10 cellular contexts compared by ENCODE assay signal in genomic region chr1:86739901-86740507, GRCh38. TPM values are rescaled to one million over a fixed set of nuclear protein-coding genes. Genes with fewer than 3 reads are reported as not detected.
DNase-seq lines count a peak whose midpoint lies in the region; ATAC-seq and TF ChIP-seq lines count a peak whose summit lies in the region.
"Had no signal": no experiment of that assay in that cellular context is flagged by ENCODE, and none has a peak within 500 bp of the region (broad histone marks: within the 10 kb centered on the region; RNA-seq: fewer than 3 reads in every experiment).

No MANE protein-coding gene starts in this region.

- no peaks in the 10 kb centered on the region for H3K27me3 ChIP-seq in psoas muscle (ENCODE audit: insufficient read depth in 3 of 3, low read length in 2 of 3)

- H3K4me3 Mint-ChIP-seq in activated CD4-positive, alpha-beta T cell treated with anti-CD3 and anti-CD28 coated beads for 36 hours: no peak overlapping the region
- no peak overlapping the region for H3K4me3 Mint-ChIP-seq in T-helper 17 cell
- H3K4me3 Mint-ChIP-seq: T-helper 1 cell treated with Interleukin-12 subunit alpha and Interleukin-12 subunit beta and Interleukin-4 antibody, amounts not matched to agents 30 μg/mL and 1 μg/mL, for 36 hours had no signal

- TF ChIP-seq CTCF in psoas muscle (IDR thresholded peaks at IDR 0.05): no peak

- peaks cover 12% of the 10 kb centered on the region for H3K4me1 ChIP-seq in psoas muscle

- intact Hi-C loops in activated CD4-positive, alpha-beta T cell treated with anti-CD3 and anti-CD28 coated beads for 36 hours (cut with DNase I, micrococcal nuclease): loop anchor here (1.0 to 5.0 kb wide), 6 partner anchors 35 to 360 kb away; partner anchors contain the start of gene SH3GLB1 (in 1 of the 2)
- intact Hi-C loops in psoas muscle (cut with DNase I): loop anchor here in 1 of 2 donors (5.0 to 10.0 kb wide), 2 partner anchors 33 to 265 kb away; no protein-coding TSS in a partner anchor

- ATAC-seq in activated CD4-positive, alpha-beta T cell treated with anti-CD3 and anti-CD28 coated beads for 36 hours: peak; percentile 91
- ATAC-seq in HG02798 (IDR thresholded peaks at IDR 0.05; ENCODE audit: poor library complexity, unreplicated experiment) (peak; percentile 68), T-helper 17 cell (peak; percentile 67), psoas muscle (peak in 1 of 4 donors; percentile 23)

- peaks cover 8 to 99% of the 10 kb centered on the region in 2 donors for H3K36me3 ChIP-seq in psoas muscle (ENCODE audit: insufficient read depth in 1 of 2, low read depth in 1 of 2)

- no peak overlapping the region for H3K4me3 ChIP-seq in psoas muscle

- POLR2A ChIA-PET in activated CD4-positive, alpha-beta T cell treated with anti-CD3 and anti-CD28 coated beads for 36 hours (lab: Charles Lee): interaction anchor here (0.6 kb wide), 1 partner anchor 26 kb away, joined by 3 read pairs; no protein-coding TSS in a partner anchor

- H3K9me3 ChIP-seq in T-helper 17 cell (ENCODE audit: control insufficient read depth, low read length, poor library complexity, severe bottlenecking) (no peaks in the 10 kb centered on the region), psoas muscle (no peaks in the 10 kb centered on the region)

- H3K27ac Mint-ChIP-seq in activated CD4-positive, alpha-beta T cell treated with anti-CD3 and anti-CD28 coated beads for 36 hours: no peak overlapping the region
- H3K27ac Mint-ChIP-seq in T-helper 17 cell: no peak overlapping the region
- H3K27ac Mint-ChIP-seq: T-helper 1 cell treated with Interleukin-12 subunit alpha and Interleukin-12 subunit beta and Interleukin-4 antibody, amounts not matched to agents 30 μg/mL and 1 μg/mL, for 36 hours had no signal

- peaks cover 23% of the 10 kb centered on the region for H3K36me3 Mint-ChIP-seq in activated CD4-positive, alpha-beta T cell treated with anti-CD3 and anti-CD28 coated beads for 36 hours (ENCODE audit: low read depth)
- H3K36me3 Mint-ChIP-seq in T-helper 17 cell (ENCODE audit: low read depth): peaks cover 10% of the 10 kb centered on the region

- 63 to 71% (median 68%) methylated on average over 2 of the region's 2 CpGs for WGBS in psoas muscle, 3 donors

- peaks cover 2% of the 10 kb centered on the region for H3K4me1 Mint-ChIP-seq in activated CD4-positive, alpha-beta T cell treated with anti-CD3 and anti-CD28 coated beads for 36 hours
- H3K4me1 Mint-ChIP-seq in T-helper 17 cell: peaks cover 8% of the 10 kb centered on the region

- no peak for DNase-seq in activated CD4-positive, alpha-beta T cell treated with anti-CD3 and anti-CD28 coated beads for 36 hours
- DNase-seq in activated CD4-positive, alpha-beta T cell treated with anti-CD3 and anti-CD28 coated beads, Interleukin-2, amount 50 U/mL, for 4 hours: no peak
- DNase-seq in T-helper 17 cell: no peak
- no peak for DNase-seq in psoas muscle
- DNase-seq in CD1c-positive myeloid dendritic cell (ENCODE audit: extremely low spot score): no peak
- no peak for DNase-seq in SW480 (ENCODE audit: low spot score)
- no peak for DNase-seq in 8988T
- DNase-seq: amygdala had no signal

- peak overlapping the region; percentile 7 for H3K27ac ChIP-seq in psoas muscle

- no peaks in the 10 kb centered on the region for H3K27me3 Mint-ChIP-seq in activated CD4-positive, alpha-beta T cell treated with anti-CD3 and anti-CD28 coated beads for 36 hours
- no peaks in the 10 kb centered on the region for H3K27me3 Mint-ChIP-seq in T-helper 17 cell

- CTCF ChIA-PET in activated CD4-positive, alpha-beta T cell treated with anti-CD3 and anti-CD28 coated beads for 36 hours (lab: Charles Lee): interaction anchor here (0.7 to 3.0 kb wide), 9 partner anchors 9 to 358 kb away, joined by 3 to 17 read pairs (median 4); partner anchors contain the start of gene SH3GLB1

- H3K9me3 Mint-ChIP-seq in activated CD4-positive, alpha-beta T cell treated with anti-CD3 and anti-CD28 coated beads for 36 hours (ENCODE audit: low read depth): no peaks in the 10 kb centered on the region
- H3K9me3 Mint-ChIP-seq: T-helper 1 cell treated with Interleukin-12 subunit alpha and Interleukin-12 subunit beta and Interleukin-4 antibody, amounts not matched to agents 30 μg/mL and 1 μg/mL, for 36 hours had no signal

RNA-seq across cellular contexts. Expression of gene SH3GLB1, which starts 35.6 kb away (rescaled TPM):
- 10 to 100 TPM; 58.0 to 64.5 TPM for total RNA-seq in activated CD4-positive, alpha-beta T cell treated with anti-CD3 and anti-CD28 coated beads for 36 hours
- 10 to 100 TPM; 54.3 to 61.5 TPM for total RNA-seq in T-helper 17 cell
- total RNA-seq in psoas muscle: 100 to 1,000 TPM; 158 to 315 (median 198) TPM
- 100 to 1,000 TPM in 1 of 3 donors, 10 to 100 TPM in 2; 68.8 to 124 (median 81.4) TPM for polyA plus RNA-seq in psoas muscle
